Comparison of ENCODE assay signal across 1 cellular context in genomic region chr9:94941211-94941875, GRCh38.
TF ChIP-seq lines count a peak whose summit lies in the region.

No MANE protein-coding gene starts in this region.

TF ChIP-seq in HepG2, 621 proteins besides CTCF, POLR2A, EP300 and RAD21 (continued from another document and continues in another):
- TF ChIP-seq ARID4A (CRISPR knock-in tag; IDR thresholded peaks at IDR 0.05; ENCODE audit: borderline replicate concordance), result peak; percentile 19; the same call in 1 of the 2 replicates
- TF ChIP-seq ZNF891 (CRISPR knock-in tag; IDR thresholded peaks at IDR 0.05), result no peak
- TF ChIP-seq SP140L (CRISPR knock-in tag; IDR thresholded peaks at IDR 0.05; ENCODE audit: borderline replicate concordance), result no peak
- TF ChIP-seq E2F1 (CRISPR knock-in tag; IDR thresholded peaks at IDR 0.05), result 0 out of 2 replicates have a peak, but pooled peaks have one; percentile 35
- TF ChIP-seq CERS6 (CRISPR knock-in tag; IDR thresholded peaks at IDR 0.05), result no peak
- TF ChIP-seq ZNF207 (IDR thresholded peaks at IDR 0.05; ENCODE audit: borderline replicate concordance), result no peak
- no peak for TF ChIP-seq CEBPB (IDR thresholded peaks at IDR 0.05; ENCODE audit: borderline replicate concordance, low read depth, low read length)
- no peak for TF ChIP-seq SETDB1 (CRISPR knock-in tag; IDR thresholded peaks at IDR 0.05; ENCODE audit: borderline replicate concordance)
- no peak for TF ChIP-seq ZNF414 (CRISPR knock-in tag; IDR thresholded peaks at IDR 0.05)
- TF ChIP-seq ZNF562 (CRISPR knock-in tag; IDR thresholded peaks at IDR 0.05; ENCODE audit: borderline replicate concordance), result no peak
- no peak for TF ChIP-seq DDIT3 (CRISPR knock-in tag; IDR thresholded peaks at IDR 0.05)
- TF ChIP-seq NFAT5 (CRISPR knock-in tag; IDR thresholded peaks at IDR 0.05), result no peak
- TF ChIP-seq ZNF552 (CRISPR knock-in tag; IDR thresholded peaks at IDR 0.05; ENCODE audit: borderline replicate concordance), result no peak
- no peak for TF ChIP-seq REXO4 (CRISPR knock-in tag; IDR thresholded peaks at IDR 0.05; ENCODE audit: borderline replicate concordance)
- TF ChIP-seq GABPA (IDR thresholded peaks at IDR 0.05; ENCODE audit: low read depth, low read length), result no peak
- peak; percentile 59 for TF ChIP-seq GABPA (CRISPR knock-in tag; IDR thresholded peaks at IDR 0.05; ENCODE audit: low read depth)
- TF ChIP-seq KAT7 (CRISPR knock-in tag; IDR thresholded peaks at IDR 0.05; ENCODE audit: borderline replicate concordance), result no peak
- TF ChIP-seq ZNF296 (CRISPR knock-in tag; conservative IDR thresholded peaks at IDR 0.05), result no peak
- no peak for TF ChIP-seq ZNF251 (CRISPR knock-in tag; IDR thresholded peaks at IDR 0.05)
- TF ChIP-seq ZNF670 (CRISPR knock-in tag; IDR thresholded peaks at IDR 0.05; ENCODE audit: borderline replicate concordance), result no peak
- TF ChIP-seq ZNF362 (CRISPR knock-in tag; IDR thresholded peaks at IDR 0.05; ENCODE audit: borderline replicate concordance), result peak; percentile 75; the same call in 1 of the 2 replicates
- TF ChIP-seq MIXL1 (CRISPR knock-in tag; IDR thresholded peaks at IDR 0.05), result peak; percentile 84
- TF ChIP-seq POLR2AphosphoS5 (IDR thresholded peaks at IDR 0.05; ENCODE audit: low read depth, low read length), result no peak
- TF ChIP-seq NFATC3 (CRISPR knock-in tag; IDR thresholded peaks at IDR 0.05), result no peak
- TF ChIP-seq HMGXB3 (CRISPR knock-in tag; IDR thresholded peaks at IDR 0.05; ENCODE audit: borderline replicate concordance), result no peak
- no peak for TF ChIP-seq SALL2 (CRISPR knock-in tag; IDR thresholded peaks at IDR 0.05)
- TF ChIP-seq ZBTB49 (CRISPR knock-in tag; IDR thresholded peaks at IDR 0.05; ENCODE audit: borderline replicate concordance), result no peak
- TF ChIP-seq RCOR2 (CRISPR knock-in tag; IDR thresholded peaks at IDR 0.05), result peak; percentile 64
- TF ChIP-seq RFX3 (CRISPR knock-in tag; IDR thresholded peaks at IDR 0.05), result no peak
- TF ChIP-seq ZNF224 (CRISPR knock-in tag; IDR thresholded peaks at IDR 0.05), result no peak
- no peak for TF ChIP-seq RFXAP (CRISPR knock-in tag; IDR thresholded peaks at IDR 0.05; ENCODE audit: borderline replicate concordance)
- no peak for TF ChIP-seq ATAD3A (CRISPR knock-in tag; IDR thresholded peaks at IDR 0.05)
- TF ChIP-seq THRA (CRISPR knock-in tag; IDR thresholded peaks at IDR 0.05; ENCODE audit: borderline replicate concordance), result peak; percentile 98; the same call in 1 of the 2 replicates
- TF ChIP-seq ZSCAN22 (CRISPR knock-in tag; IDR thresholded peaks at IDR 0.05), result no peak
- TF ChIP-seq ZNF776 (CRISPR knock-in tag; IDR thresholded peaks at IDR 0.05), result no peak
- peak; percentile 47; the same call in 1 of the 2 replicates for TF ChIP-seq ZNF788 (CRISPR knock-in tag; IDR thresholded peaks at IDR 0.05; ENCODE audit: borderline replicate concordance)
- 0 out of 2 replicates have a peak, but pooled peaks have one; percentile 27 for TF ChIP-seq ZNF747 (CRISPR knock-in tag; IDR thresholded peaks at IDR 0.05; ENCODE audit: borderline replicate concordance)
